In the genomic region with DNA sequence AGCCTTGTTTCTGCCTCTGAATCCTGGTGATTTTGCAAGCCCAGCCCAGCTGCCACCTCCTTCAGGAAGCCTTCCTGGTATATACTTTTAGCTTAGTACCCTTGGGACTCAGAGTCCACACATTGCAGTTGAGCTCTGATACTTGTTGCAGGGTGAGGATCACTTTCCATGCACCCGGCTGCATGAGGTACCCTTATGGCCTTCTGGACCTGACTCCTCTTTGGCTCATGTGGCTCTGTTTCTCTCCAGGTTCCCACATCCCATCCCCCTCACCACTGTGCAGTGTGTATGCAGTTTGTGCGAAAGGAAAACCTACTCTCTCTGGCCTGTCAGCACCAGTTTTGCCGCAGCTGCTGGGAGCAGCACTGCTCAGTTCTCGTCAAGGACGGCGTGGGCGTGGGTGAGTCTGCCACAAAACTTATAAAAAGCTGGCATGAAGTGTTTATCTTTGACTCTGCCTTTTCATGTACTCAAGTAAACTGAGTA, we compare ENCODE assay signal across 11 cellular contexts. TPM values are rescaled to one million over a fixed set of nuclear protein-coding genes. Genes with fewer than 3 reads are reported as not detected.
DNase-seq lines count a peak whose midpoint lies in the region.
"Had no signal": no experiment of that assay in that cellular context is flagged by ENCODE, and none has a peak within 500 bp of the region (broad histone marks: within the 10 kb centered on the region; RNA-seq: fewer than 3 reads in every experiment).

No MANE protein-coding gene starts in this region.

- H3K4me3 ChIP-seq in skeletal muscle tissue (ENCODE audit: low read length in 3 of 3): no peak overlapping the region
- H3K4me3 ChIP-seq: thoracic aorta had no signal

- peaks cover 10 to 17% (median 11%) of the 10 kb centered on the region in 3 donors for H3K4me1 ChIP-seq in skeletal muscle tissue (ENCODE audit: control insufficient read depth in 3 of 3, insufficient read depth in 3 of 3, low read length in 3 of 3)

- no peaks in the 10 kb centered on the region for H3K9me3 Mint-ChIP-seq in activated naive CD4-positive, alpha-beta T cell treated with anti-CD3 and anti-CD28 coated beads, Interleukin-2, amount 10 ng/mL, durations not matched to agents 7 days and 5 days

- H3K4me3 Mint-ChIP-seq in activated naive CD4-positive, alpha-beta T cell treated with anti-CD3 and anti-CD28 coated beads, Interleukin-2, amount 10 ng/mL, durations not matched to agents 7 days and 5 days: no peak overlapping the region

- peaks cover 39% of the 10 kb centered on the region for H3K36me3 Mint-ChIP-seq in activated naive CD4-positive, alpha-beta T cell treated with anti-CD3 and anti-CD28 coated beads, Interleukin-2, amount 10 ng/mL, durations not matched to agents 7 days and 5 days

- no peaks in the 10 kb centered on the region for H3K4me1 Mint-ChIP-seq in activated naive CD4-positive, alpha-beta T cell treated with anti-CD3 and anti-CD28 coated beads, Interleukin-2, amount 10 ng/mL, durations not matched to agents 7 days and 5 days

- peak overlapping the region in 1 of 3 donors; percentile 26 for H3K9ac ChIP-seq in skeletal muscle tissue (ENCODE audit: low read depth in 1 of 3, low read length in 3 of 3)

- peak overlapping the region; percentile 32 for H3K27ac ChIP-seq in skeletal muscle tissue (ENCODE audit: low read depth, low read length)
- H3K27ac ChIP-seq: thoracic aorta had no signal

- CTCF ChIA-PET in activated naive CD4-positive, alpha-beta T cell treated with anti-CD3 and anti-CD28 coated beads, Interleukin-2, amount 10 ng/mL, durations not matched to agents 7 days and 5 days (lab: Charles Lee): no interaction called here

- no peaks in the 10 kb centered on the region for H3K27me3 ChIP-seq in skeletal muscle tissue (ENCODE audit: control insufficient read depth in 3 of 3, insufficient read depth in 3 of 3, low read length in 3 of 3)

- no peaks in the 10 kb centered on the region for H3K27me3 Mint-ChIP-seq in activated naive CD4-positive, alpha-beta T cell treated with anti-CD3 and anti-CD28 coated beads, Interleukin-2, amount 10 ng/mL, durations not matched to agents 7 days and 5 days

- peaks cover 44 to 60% (median 54%) of the 10 kb centered on the region in 3 donors for H3K36me3 ChIP-seq in skeletal muscle tissue (ENCODE audit: control insufficient read depth in 3 of 3, insufficient read depth in 3 of 3, low read length in 3 of 3)

- no peaks in the 10 kb centered on the region for H3K9me3 ChIP-seq in skeletal muscle tissue (ENCODE audit: control insufficient read depth in 3 of 3, low read length in 3 of 3)
- H3K9me3 ChIP-seq: thoracic aorta had no signal

- peak overlapping the region; percentile 50 for H3K27ac Mint-ChIP-seq in activated naive CD4-positive, alpha-beta T cell treated with anti-CD3 and anti-CD28 coated beads, Interleukin-2, amount 10 ng/mL, durations not matched to agents 7 days and 5 days

- DNase-seq in LHCN-M2 (ENCODE audit: low read depth): peak; percentile 62
- no peak for DNase-seq in activated naive CD4-positive, alpha-beta T cell treated with anti-CD3 and anti-CD28 coated beads, Interleukin-2, amount 10 ng/mL, durations not matched to agents 7 days and 5 days
- DNase-seq in DMS 273 (lab: John Stamatoyannopoulos, UW; ENCODE audit: unreplicated experiment): no peak
- no peak for DNase-seq in HuH-7 (ENCODE audit: low spot score)
- no peak for DNase-seq in DMS153 treated with DMSO at 0.1 percent for 48 hours (lab: John Stamatoyannopoulos, UW; ENCODE audit: unreplicated experiment)
- DNase-seq: activated CD8-positive, alpha-beta memory T cell treated with anti-CD3 and anti-CD28 coated beads, Interleukin-2, amount 50 U/mL, for 48 hours; midbrain; NCI-H774; small intestine had no signal

RNA-seq across cellular contexts. Expression of a gene that starts 23.1 kb away (rescaled TPM):
- total RNA-seq in LHCN-M2 (2014; rRNA removed) (16.2 and 21.0 TPM in 2 replicates), skeletal muscle tissue (17.2 TPM)
- 13.4 TPM for polyA plus RNA-seq in LHCN-M2 (2012)

RNA-seq across cellular contexts. Expression of a gene that starts 40.3 kb away (rescaled TPM):
- total RNA-seq in LHCN-M2 (2014; rRNA removed) (78.0 and 87.3 TPM in 2 replicates), skeletal muscle tissue (54.3 TPM)
- polyA plus RNA-seq in LHCN-M2 (2012): 107 TPM

RNA-seq across cellular contexts. Expression of a gene that starts 48.3 kb away (rescaled TPM):
- total RNA-seq in LHCN-M2 (2014; rRNA removed) (73.2 and 84.3 TPM in 2 replicates), skeletal muscle tissue (51.7 TPM)
- 43.7 TPM for polyA plus RNA-seq in LHCN-M2 (2012)

RNA-seq across cellular contexts. Expression of a gene that starts 51.5 kb away (rescaled TPM):
- total RNA-seq in LHCN-M2 (2014; rRNA removed) (42.5 and 45.7 TPM in 2 replicates), skeletal muscle tissue (27.7 TPM)
- polyA plus RNA-seq in LHCN-M2 (2012): 35.2 TPM

RNA-seq across cellular contexts. Expression of a gene that starts 55.0 kb away (rescaled TPM):
- total RNA-seq in LHCN-M2 (2014; rRNA removed) (116 and 162 TPM in 2 replicates), skeletal muscle tissue (39.1 TPM)
- 190 TPM for polyA plus RNA-seq in LHCN-M2 (2012)
